In genomic region chr4:15400911-15401671, GRCh38 we compare ENCODE assay signal across 8 cellular contexts. TPM values are rescaled to one million over a fixed set of nuclear protein-coding genes. Genes with fewer than 3 reads are reported as not detected.
DNase-seq lines count a peak whose midpoint lies in the region; ATAC-seq and TF ChIP-seq lines count a peak whose summit lies in the region.

No MANE protein-coding gene starts in this region.

- TF ChIP-seq POLR2A in upper lobe of left lung (IDR thresholded peaks at IDR 0.05), result no peak

- H3K79me2 ChIP-seq in DND-41 (ENCODE audit: insufficient read depth, low read length) (no peaks in the 10 kb centered on the region), PC-9 (ENCODE audit: low read depth) (no peaks in the 10 kb centered on the region)

- H3K4me3 ChIP-seq in DND-41 (ENCODE audit: low read depth in 1 of 2, low read length in 2 of 2), result peak overlapping the region in 1 of 2 experiments; percentile 6; a peak in 2 of 4 replicates
- no peak overlapping the region for H3K4me3 ChIP-seq in PC-9
- no peak overlapping the region for H3K4me3 ChIP-seq in upper lobe of left lung

- ATAC-seq in DND-41 (ENCODE audit: insufficient read depth, low read depth) (peak; percentile 85), upper lobe of left lung (ENCODE audit: low FRiP score in 2 of 2) (peak; percentile 92 to 95), HG02588 (IDR thresholded peaks at IDR 0.05; ENCODE audit: unreplicated experiment) (no peak)
- peak; percentile 60 for ATAC-seq in central memory CD8-positive, alpha-beta T cell (replicated peaks; ENCODE audit: extremely low read depth, poor library complexity, severe bottlenecking)

- CTCF ChIA-PET in PC-9 (lab: Charles Lee), result no interaction called here

- H3K27ac ChIP-seq in DND-41 (ENCODE audit: low read length), result peak overlapping the region; percentile 74
- H3K27ac ChIP-seq in PC-9, result no peak overlapping the region
- H3K27ac ChIP-seq in upper lobe of left lung, result peak overlapping the region in 3 of 4 donors; percentile 18 to 65 (median 37)

- H3K27me3 ChIP-seq in DND-41 (ENCODE audit: insufficient read depth, low read length, poor library complexity) (no peaks in the 10 kb centered on the region), PC-9 (ENCODE audit: insufficient read depth, low read depth) (no peaks in the 10 kb centered on the region), upper lobe of left lung (no peaks in the 10 kb centered on the region)

- H3K4me2 ChIP-seq in DND-41 (ENCODE audit: insufficient read depth, low read length), result peak overlapping the region; percentile 40
- H3K4me2 ChIP-seq in PC-9, result no peak overlapping the region; the same call in 1 of the 2 replicates

- peak overlapping the region; percentile 28 for H3K9ac ChIP-seq in DND-41 (ENCODE audit: low read depth, low read length)

- H3K36me3 Mint-ChIP-seq in HFFc6 (ENCODE audit: low read depth), result no peaks in the 10 kb centered on the region
- H3K36me3 Mint-ChIP-seq in central memory CD8-positive, alpha-beta T cell (ENCODE audit: insufficient read depth), result no peaks in the 10 kb centered on the region

- POLR2A ChIA-PET in PC-9 (lab: Charles Lee; ENCODE audit: unreplicated experiment), result interaction anchor here (0.7 kb wide), 1 partner anchor 69 kb away, joined by 3 read pairs; the partner anchor contains the start of gene CC2D2A

- peaks cover 67% of the 10 kb centered on the region for H3K4me1 Mint-ChIP-seq in HFFc6 (ENCODE audit: low read depth)
- peaks cover 14% of the 10 kb centered on the region for H3K4me1 Mint-ChIP-seq in central memory CD8-positive, alpha-beta T cell

- H3K4me3 Mint-ChIP-seq in HFFc6, result peak overlapping the region; percentile 82
- peak overlapping the region; percentile 46 for H3K4me3 Mint-ChIP-seq in central memory CD8-positive, alpha-beta T cell

- no peaks in the 10 kb centered on the region for H3K9me3 ChIP-seq in DND-41 (ENCODE audit: insufficient read depth, low read length, severe bottlenecking)
- H3K9me3 ChIP-seq in PC-9 (ENCODE audit: insufficient read depth, low read depth), result no peaks in the 10 kb centered on the region
- H3K9me3 ChIP-seq in upper lobe of left lung, result no peaks in the 10 kb centered on the region

- peak; percentile 80 for DNase-seq in DND-41
- peak; percentile 84 for DNase-seq in HFFc6
- DNase-seq in PC-9, result peak; percentile 44 to 63
- DNase-seq in central memory CD8-positive, alpha-beta T cell (ENCODE audit: low spot score in 2 of 2), result no peak
- DNase-seq in mucosa of gallbladder (ENCODE audit: low spot score), result peak; percentile 48
- DNase-seq in upper lobe of left lung, result peak in 1 of 2 donors; percentile 86
- no peak for DNase-seq in NCI-H2227 treated with DMSO at 0.1 percent for 48 hours (lab: John Stamatoyannopoulos, UW)

- BruUV-seq in PC-9 (replicated peaks; lab: Mats Ljungman, UMichigan), result no TSS peak

- H4K20me1 ChIP-seq in DND-41 (ENCODE audit: insufficient read depth, low read length) (no peaks in the 10 kb centered on the region), PC-9 (ENCODE audit: insufficient read depth) (no peaks in the 10 kb centered on the region)

- no peaks in the 10 kb centered on the region for H3F3A ChIP-seq in PC-9 (ENCODE audit: insufficient read depth, low read depth)

- H2AFZ ChIP-seq in DND-41 (ENCODE audit: low read depth, low read length) (peak overlapping the region; percentile 76), PC-9 (no peak overlapping the region)

- H3K9me3 Mint-ChIP-seq in HFFc6, result no peaks in the 10 kb centered on the region
- no peaks in the 10 kb centered on the region for H3K9me3 Mint-ChIP-seq in central memory CD8-positive, alpha-beta T cell

- 23 to 34% methylated on average over 9 of the region's 9 CpGs for WGBS in upper lobe of left lung, 2 donors

- intact Hi-C loops in PC-9 (cut with micrococcal nuclease; ENCODE audit: unreplicated experiment), result loop anchor here (2.0 to 10.0 kb wide), 2 partner anchors 44 to 396 kb away; partner anchors contain the start of gene CPEB2

- H3K27ac Mint-ChIP-seq in HFFc6, result peak overlapping the region; percentile 88
- peak overlapping the region; percentile 16 for H3K27ac Mint-ChIP-seq in central memory CD8-positive, alpha-beta T cell (ENCODE audit: low read depth)

- no peaks in the 10 kb centered on the region for H3K36me3 ChIP-seq in DND-41 (ENCODE audit: insufficient read depth, low read length)
- no peaks in the 10 kb centered on the region for H3K36me3 ChIP-seq in PC-9 (ENCODE audit: low read depth)
- H3K36me3 ChIP-seq in upper lobe of left lung, result no peaks in the 10 kb centered on the region

- H3K9me2 ChIP-seq in PC-9 (ENCODE audit: insufficient read depth), result no peaks in the 10 kb centered on the region

- H3K4me1 ChIP-seq in DND-41 (ENCODE audit: insufficient read depth, low read length) (peaks cover 32% of the 10 kb centered on the region), PC-9 (replicated peaks; ENCODE audit: insufficient read depth) (peaks cover 10% of the 10 kb centered on the region; the same call in 1 of the 2 replicates), upper lobe of left lung (peaks cover 18 to 33% (median 30%) of the 10 kb centered on the region in 4 donors)

- H3K27me3 Mint-ChIP-seq in HFFc6 (ENCODE audit: insufficient read depth), result peaks cover 3% of the 10 kb centered on the region
- peaks cover 19% of the 10 kb centered on the region for H3K27me3 Mint-ChIP-seq in central memory CD8-positive, alpha-beta T cell

- peak in 1 of 4 donors; percentile 58 for TF ChIP-seq EP300 in upper lobe of left lung (IDR thresholded peaks at IDR 0.05)

- TF ChIP-seq CTCF in DND-41 (IDR thresholded peaks at IDR 0.05; ENCODE audit: borderline replicate concordance, extremely low read depth, low read length, poor library complexity, severe bottlenecking) (peak; percentile 38), HFFc6 (IDR thresholded peaks at IDR 0.05) (no peak), PC-9 (conservative IDR thresholded peaks at IDR 0.05) (no peak), upper lobe of left lung (IDR thresholded peaks at IDR 0.05) (no peak)

RNA-seq across cellular contexts. Expression of gene C1QTNF7, which starts 26.7 kb away (rescaled TPM):
- under 1 TPM in 1 of 6 experiments, not detected in 5; 0.15 TPM for total RNA-seq in HFFc6 (2021; fragmentation: NEBNext Ultra II Directional; extraction: Animal tissue kit (Norgen Biotek cat#: 25700))
- total RNA-seq in PC-9 (2021), result not detected in 2 replicates
- 28.2 TPM for total RNA-seq in mucosa of gallbladder
- total RNA-seq in upper lobe of left lung, result 10 to 100 TPM in 2 of 6 donors, 1 to 10 TPM in 4; 2.3 to 13.3 (median 7.9) TPM

Comparison
In these comparisons a context has a peak if more than half of its experiments do, and no peak if none do; other contexts are left out.
1. DNase-seq: peak in DND-41 (single experiment), HFFc6 (single experiment), PC-9 (2 of 2) and mucosa of gallbladder (single experiment); none in central memory CD8-positive, alpha-beta T cell (0 of 2) and NCI-H2227 treated with DMSO at 0.1 percent for 48 hours (single experiment).